Comparison of ENCODE assay signal across 28 cellular contexts in genomic region chr1:90708236-90708786, GRCh38. TPM values are rescaled to one million over a fixed set of nuclear protein-coding genes. Genes with fewer than 3 reads are reported as not detected.
DNase-seq lines count a peak whose midpoint lies in the region; ATAC-seq, FAIRE-seq and TF ChIP-seq lines count a peak whose summit lies in the region.
"Had no signal": no experiment of that assay in that cellular context is flagged by ENCODE, and none has a peak within 500 bp of the region (broad histone marks: within the 10 kb centered on the region; RNA-seq: fewer than 3 reads in every experiment).

No MANE protein-coding gene starts in this region.

- H3K4me2 ChIP-seq in GM23338 (peak overlapping the region; percentile 87; the same call in 1 of the 2 replicates), H1 (ENCODE audit: insufficient read depth in 1 of 2, low read depth in 2 of 2, low read length in 2 of 2) (no peak overlapping the region)

- H2BK20ac ChIP-seq in H1 (ENCODE audit: low read length), result no peak overlapping the region

- H3K4me1 Mint-ChIP-seq in GM23338 (peaks cover 62% of the 10 kb centered on the region), endodermal cell (peaks cover 19% of the 10 kb centered on the region)

- peaks cover 96% of the 10 kb centered on the region for H3K27me3 Mint-ChIP-seq in GM23338 (ENCODE audit: insufficient read depth, low read depth, poor library complexity)
- H3K27me3 Mint-ChIP-seq in endodermal cell (ENCODE audit: insufficient read depth), result peaks cover 99% of the 10 kb centered on the region

- no peak overlapping the region for H2BK12ac ChIP-seq in H1 (ENCODE audit: low read depth, low read length)

- H3K36me3 ChIP-seq in GM23338 (ENCODE audit: insufficient read depth), result no peaks in the 10 kb centered on the region
- H3K36me3 ChIP-seq in H1 (ENCODE audit: control insufficient read depth in 2 of 4, insufficient read depth in 4 of 4, low read length in 3 of 4), result no peaks in the 10 kb centered on the region
- no peaks in the 10 kb centered on the region for H3K36me3 ChIP-seq in endodermal cell (ENCODE audit: control insufficient read depth, insufficient read depth, low read length)
- H3K36me3 ChIP-seq: BE2C, SJSA1 had no signal

- FAIRE-seq in H1 (lab: Jason Lieb, UNC), result no peak
- FAIRE-seq: GM12892, HTR-8/SVneo, K562 had no signal

- H3K4me1 ChIP-seq in GM23338 (ENCODE audit: insufficient read depth), result peaks cover 74% of the 10 kb centered on the region
- peaks cover 10 to 32% (median 22%) of the 10 kb centered on the region in 4 experiments for H3K4me1 ChIP-seq in H1 (replicated peaks in 1 of 4; ENCODE audit: control insufficient read depth in 3 of 4, insufficient read depth in 4 of 4, low read length in 3 of 4)
- peaks cover 13% of the 10 kb centered on the region for H3K4me1 ChIP-seq in endodermal cell (ENCODE audit: control insufficient read depth, insufficient read depth, low read length)
- H3K4me1 ChIP-seq: BE2C, SJSA1 had no signal

- no peak overlapping the region for H3K56ac ChIP-seq in H1 (replicated peaks; ENCODE audit: insufficient read length, low read depth, low read length)

- no peaks in the 10 kb centered on the region; the same call in 1 of the 3 replicates for H3K9me3 Mint-ChIP-seq in GM23338
- H3K9me3 Mint-ChIP-seq in endodermal cell, result no peaks in the 10 kb centered on the region
- H3K9me3 Mint-ChIP-seq: T-cell had no signal

- H3K4me3 Mint-ChIP-seq in GM23338 (no peak overlapping the region), endodermal cell (no peak overlapping the region)

- H2AK5ac ChIP-seq in H1 (ENCODE audit: low read depth, low read length), result no peak overlapping the region

- H3K9me2 ChIP-seq in GM23338 (ENCODE audit: insufficient read depth), result no peaks in the 10 kb centered on the region

- no peak overlapping the region for H3K14ac ChIP-seq in H1 (ENCODE audit: insufficient read length)

- peak; percentile 21 for DNase-seq in GM10266 (ENCODE audit: extremely low spot score)
- DNase-seq in GM23338 (ENCODE audit: low spot score), result peak; percentile 17
- no peak for DNase-seq in H1 (ENCODE audit: low read depth in 1 of 2, low spot score in 2 of 2)
- DNase-seq in retina, result peak; percentile 31
- DNase-seq in activated CD4-positive, alpha-beta T cell treated with anti-CD3 and anti-CD28 coated beads for 48 hours, result no peak
- DNase-seq in pons (ENCODE audit: low spot score), result no peak
- DNase-seq in endodermal cell, result no peak
- DNase-seq: ACHN; BE2C; CD8-positive, alpha-beta memory T cell; GDM1; H9; Kasumi-1; NCI-H1092 treated with DMSO at 0.1 percent for 48 hours; NCI-H146; NCI-H1930; NCI-H2107; NCI-H524; NCI-H774; Right ventricle myocardium superior; RPMI8226; T-cell had no signal

- H4K20me1 ChIP-seq in GM23338 (replicated peaks; ENCODE audit: insufficient read depth) (peaks cover 26% of the 10 kb centered on the region), H1 (replicated peaks in 1 of 2; ENCODE audit: control insufficient read depth in 1 of 2, insufficient read depth in 2 of 2, low read length in 2 of 2) (peaks cover 21 to 28% of the 10 kb centered on the region in 2 experiments)

- H4K91ac ChIP-seq in H1 (replicated peaks; ENCODE audit: insufficient read length, low read length), result no peak overlapping the region

- no peak overlapping the region for H2BK120ac ChIP-seq in H1 (replicated peaks; ENCODE audit: low read depth, low read length)

- WGBS in H1 (ENCODE audit: extremely low coverage in 1 of 2, insufficient coverage in 1 of 2, insufficient read length in 1 of 2, insufficient replicate concordance in 2 of 2, low coverage in 1 of 2, low lambda C conversion rate in 2 of 2, missing lambda C conversion rate in 1 of 2), 2 experiments, result 15% methylated on average over 6 of the region's 6 CpGs; no CpG with 5 or more reads in 1 of the 2 experiments
- 14 to 21% methylated on average over 4 to 6 of the region's 6 CpGs for WGBS in endodermal cell (ENCODE audit: insufficient coverage in 1 of 2, insufficient read length in 1 of 2), 2 experiments

- H3K27ac Mint-ChIP-seq in GM23338 (no peak overlapping the region), endodermal cell (no peak overlapping the region)
- H3K27ac Mint-ChIP-seq: CD14-positive monocyte, H9, T-cell had no signal

- H3F3A ChIP-seq in GM23338 (replicated peaks; ENCODE audit: low read depth), result peaks cover 29% of the 10 kb centered on the region

- H4K5ac ChIP-seq in H1 (ENCODE audit: insufficient read length, low read depth, low read length), result no peak overlapping the region

- H3K36me3 Mint-ChIP-seq in GM23338 (ENCODE audit: low read depth), result no peaks in the 10 kb centered on the region
- H3K36me3 Mint-ChIP-seq in endodermal cell (ENCODE audit: low read depth), result no peaks in the 10 kb centered on the region
- H3K36me3 Mint-ChIP-seq: CD8-positive, alpha-beta memory T cell; T-cell had no signal

- TF ChIP-seq RAD21 in H1 (IDR thresholded peaks at IDR 0.05 in 1 of 2, conservative IDR thresholded peaks at IDR 0.05 in 1 of 2; ENCODE audit: low read depth in 2 of 2, low read length in 2 of 2), result no peak

- H2BK15ac ChIP-seq in H1 (ENCODE audit: low read length), result no peak overlapping the region

- no peak overlapping the region for H4K8ac ChIP-seq in H1 (ENCODE audit: extremely low read depth, insufficient read depth, low read length)

- H3K27me3 ChIP-seq in GM23338 (ENCODE audit: insufficient read depth) (peaks cover 100% of the 10 kb centered on the region), H1 (replicated peaks in 1 of 4; ENCODE audit: control insufficient read depth in 3 of 4, extremely low read depth in 1 of 4, insufficient read depth in 3 of 4, low read length in 3 of 4) (peaks cover 78 to 95% (median 90%) of the 10 kb centered on the region in 4 experiments), endodermal cell (ENCODE audit: control insufficient read depth, insufficient read depth, low read length, poor library complexity, severe bottlenecking) (peaks cover 93% of the 10 kb centered on the region)

- H3K27ac ChIP-seq in GM23338 (ENCODE audit: low read depth) (no peak overlapping the region), H1 (ENCODE audit: low read depth, low read length) (no peak overlapping the region), endodermal cell (ENCODE audit: low read depth, low read length) (no peak overlapping the region)
- H3K27ac ChIP-seq: SJSA1 had no signal

- H3K23me2 ChIP-seq in H1 (ENCODE audit: low read depth, low read length), result peaks cover 3% of the 10 kb centered on the region; the same call in 1 of the 2 replicates

- no peak for TF ChIP-seq POLR2A in H1 (IDR thresholded peaks at IDR 0.05; ENCODE audit: control extremely low read depth in 1 of 2, low read depth in 2 of 2, low read length in 2 of 2)

- TF ChIP-seq CTCF in GM10266 (IDR thresholded peaks at IDR 0.05; ENCODE audit: control insufficient read depth, insufficient read depth, low read depth, missing control alignments), result no peak
- TF ChIP-seq CTCF in GM23338 (conservative IDR thresholded peaks at IDR 0.05; ENCODE audit: low read depth in 2 of 2), result no peak
- no peak for TF ChIP-seq CTCF in H1 (IDR thresholded peaks at IDR 0.05; ENCODE audit: control extremely low read depth in 1 of 3, insufficient read depth in 1 of 3, low read depth in 1 of 3, low read length in 3 of 3)
- TF ChIP-seq CTCF in endodermal cell (conservative IDR thresholded peaks at IDR 0.05), result no peak

- H3K4ac ChIP-seq in H1 (replicated peaks; ENCODE audit: insufficient read length, low read depth, low read length), result no peak overlapping the region

- H2BK5ac ChIP-seq in H1 (ENCODE audit: low read depth, low read length), result no peak overlapping the region

- POLR2A ChIA-PET in H1 (lab: Charles Lee; ENCODE audit: partially characterized antibody), result interaction anchor here (0.7 to 1.6 kb wide), 3 partner anchors 12 to 214 kb away, joined by 3 to 4 read pairs (median 3); no protein-coding TSS in a partner anchor

- no peak for ATAC-seq in GM23338
- ATAC-seq: T-cell had no signal

- H2AFZ ChIP-seq in GM23338, result no peak overlapping the region
- H2AFZ ChIP-seq in H1 (ENCODE audit: low read length), result no peak overlapping the region

- no peak overlapping the region for H3K9ac ChIP-seq in H1 (replicated peaks in 1 of 4; ENCODE audit: extremely low read depth in 1 of 4, low read depth in 3 of 4, low read length in 3 of 4)
- H3K9ac ChIP-seq in endodermal cell (ENCODE audit: extremely low read depth, low read length, poor library complexity, severe bottlenecking), result no peak overlapping the region

- no peak overlapping the region for H3K23ac ChIP-seq in H1 (ENCODE audit: insufficient read length)

- H3K79me2 ChIP-seq in GM23338 (replicated peaks; ENCODE audit: insufficient read depth) (no peaks in the 10 kb centered on the region), H1 (ENCODE audit: control insufficient read depth in 1 of 2, insufficient read depth in 2 of 2, low read length in 2 of 2) (no peaks in the 10 kb centered on the region)

- CTCF ChIA-PET in H1 (lab: Charles Lee; ENCODE audit: partially characterized antibody), result interaction anchor here (0.6 to 4.7 kb wide), 11 partner anchors 8 to 358 kb away, joined by 3 to 18 read pairs (median 4); no protein-coding TSS in a partner anchor

- H3K4me3 ChIP-seq in GM23338 (no peak overlapping the region; the same call in 1 of the 2 replicates), H1 (ENCODE audit: extremely low read depth in 1 of 4, insufficient read depth in 2 of 4, low read depth in 3 of 4, low read length in 4 of 4) (no peak overlapping the region), endodermal cell (ENCODE audit: low read length) (no peak overlapping the region)
- H3K4me3 ChIP-seq: K562, SJSA1 had no signal

- H3K18ac ChIP-seq in H1 (ENCODE audit: extremely low read depth, low read length), result no peak overlapping the region

- no peak for TF ChIP-seq EP300 in H1 (IDR thresholded peaks at IDR 0.05; ENCODE audit: borderline replicate concordance in 1 of 2, low read depth in 2 of 2, low read length in 2 of 2)

- H3K9me3 ChIP-seq in H1 (ENCODE audit: insufficient read depth in 2 of 2, low read depth in 1 of 2, low read length in 1 of 2) (no peaks in the 10 kb centered on the region), endodermal cell (ENCODE audit: control insufficient read depth, low read length) (no peaks in the 10 kb centered on the region)
- H3K9me3 ChIP-seq: BE2C, SJSA1 had no signal

- H3K79me1 ChIP-seq in H1 (ENCODE audit: low read depth, low read length), result no peaks in the 10 kb centered on the region

RNA-seq across cellular contexts. Expression of gene BARHL2, which starts 8.8 kb away (rescaled TPM):
- not detected in 2 replicates for total RNA-seq in GM23338 (2014; rRNA removed; shearing (Covaris generic))
- polyA plus RNA-seq in GM23338 (2016; fragmentation: Nextera tagmentation; extraction: Ambion mirVana) (not detected in 2 replicates), H1 (2011; rRNA removed) (not detected in 2 replicates)
- 0.15 TPM in 2 replicates for total RNA-seq in H1 (2021; fragmentation: NEBNext Ultra II Directional; extraction: Animal tissue kit (Norgen Biotek cat#: 25700))
- polyA plus RNA-seq in H1 (2011; cell fraction: cytosol; rRNA removed), result not detected
- not detected for polyA plus RNA-seq in H1 (2011; cell fraction: nucleus; rRNA removed)
- polyA plus RNA-seq in H1 (2012, experiment 1 of 2), result not detected in 4 replicates
- not detected for polyA plus RNA-seq in H1 (2012, experiment 2 of 2)
- 0.02 TPM for polyA plus RNA-seq in H1 (2013, experiment 1 of 2)
- 0.04 TPM for polyA plus RNA-seq in H1 (2013, experiment 2 of 2)
- polyA minus RNA-seq in H1 (2011; rRNA and poly(A)+ RNA removed), result not detected in 2 replicates
- polyA minus RNA-seq in H1 (2011; cell fraction: cytosol; rRNA and poly(A)+ RNA removed), result not detected
- not detected for polyA minus RNA-seq in H1 (2011; cell fraction: nucleus; rRNA and poly(A)+ RNA removed)
- not detected for total RNA-seq in endodermal cell
- polyA plus RNA-seq in endodermal cell (2013, experiment 1 of 2), result 0.78 TPM
- polyA plus RNA-seq in endodermal cell (2013, experiment 2 of 2), result 0.33 TPM
- total RNA-seq: CD8-positive, alpha-beta memory T cell; H9; M059J; Right ventricle myocardium superior; SJSA1; T-cell had no signal
- polyA plus RNA-seq: CD14-positive monocyte; CD8-positive, alpha-beta memory T cell had no signal

Comparison
In these comparisons a context has a peak if more than half of its experiments do, and no peak if none do; other contexts are left out.
1. DNase-seq: peak in GM10266 (single experiment), GM23338 (single experiment) and retina (single experiment); none in H1 (0 of 2), activated CD4-positive, alpha-beta T cell treated with anti-CD3 and anti-CD28 coated beads for 48 hours (single experiment), pons (single experiment) and endodermal cell (single experiment).